19 cellular contexts compared by ENCODE assay signal in genomic region chr6:74259931-74260330, GRCh38.
A peak's percentile ranks its signal among the peaks of the same experiment; 100 is the strongest.
DNase-seq lines count a peak whose midpoint lies in the region; TF ChIP-seq lines count a peak whose summit lies in the region.
"Had no signal": no experiment of that assay in that cellular context is flagged by ENCODE, and none has a peak within 500 bp of the region (broad histone marks: within the 10 kb centered on the region; RNA-seq: fewer than 3 reads in every experiment).

No MANE protein-coding gene starts in this region.

- H3K27me3 Mint-ChIP-seq in HFFc6 (ENCODE audit: insufficient read depth): no peaks in the 10 kb centered on the region
- H3K27me3 Mint-ChIP-seq: CD4-positive, alpha-beta T cell; CD8-positive, alpha-beta memory T cell had no signal

- no peak overlapping the region for H3K27ac Mint-ChIP-seq in HFFc6
- H3K27ac Mint-ChIP-seq: CD14-positive monocyte; CD4-positive, alpha-beta T cell; CD8-positive, alpha-beta memory T cell; H9 had no signal

- peaks cover 6% of the 10 kb centered on the region; the same call in 1 of the 2 replicates for H3K4me1 Mint-ChIP-seq in HFFc6 (ENCODE audit: low read depth)
- H3K4me1 Mint-ChIP-seq: CD14-positive monocyte; CD8-positive, alpha-beta memory T cell; H9 had no signal

- H3K36me3 Mint-ChIP-seq in HFFc6 (ENCODE audit: low read depth): no peaks in the 10 kb centered on the region
- H3K36me3 Mint-ChIP-seq: CD14-positive monocyte; CD8-positive, alpha-beta memory T cell had no signal

- TF ChIP-seq CTCF in AG10803 (conservative IDR thresholded peaks at IDR 0.05; ENCODE audit: low read length) (no peak), choroid plexus epithelial cell (conservative IDR thresholded peaks at IDR 0.05; ENCODE audit: low read depth, low read length) (no peak), fibroblast of the aortic adventitia (IDR thresholded peaks at IDR 0.05; ENCODE audit: insufficient read depth, low read length) (no peak), HFFc6 (IDR thresholded peaks at IDR 0.05) (no peak)

- no peaks in the 10 kb centered on the region for H3K9me3 Mint-ChIP-seq in HFFc6

- no peak overlapping the region for H3K4me3 ChIP-seq in AG10803 (ENCODE audit: low read length)
- no peak overlapping the region for H3K4me3 ChIP-seq in choroid plexus epithelial cell (ENCODE audit: low read depth, low read length)
- H3K4me3 ChIP-seq in fibroblast of the aortic adventitia (ENCODE audit: low read depth, low read length): no peak overlapping the region
- H3K4me3 ChIP-seq: BLaER1 treated with 17β-estradiol and CSF1 and Interleukin-3, amounts not matched to agents 10 nM and 100 nM had no signal

- peak; percentile 25 for DNase-seq in AG10803 (ENCODE audit: low read depth)
- peak; percentile 24 for DNase-seq in NCI-H226
- DNase-seq in choroid plexus epithelial cell (ENCODE audit: low read depth): peak; percentile 39
- DNase-seq in fibroblast of the aortic adventitia (ENCODE audit: low read depth): peak; percentile 53
- DNase-seq in HFFc6: no peak
- DNase-seq in stimulated activated CD4-positive, alpha-beta T cell treated with anti-CD3 and anti-CD28 coated beads, Interleukin-4, amount 100 ng/mL, for 1 hour: no peak
- DNase-seq in NCI-H146 (lab: John Stamatoyannopoulos, UW): no peak
- DNase-seq in OCI-M1 (lab: John Stamatoyannopoulos, UW): no peak
- DNase-seq: AML-193; BE2C; CD4-positive, alpha-beta T cell; CD8-positive, alpha-beta memory T cell; DMS 273 treated with DMSO at 0.1 percent for 48 hours; DMS53; DMS79 treated with DMSO at 0.1 percent for 48 hours; GF-D8; H9 had no signal

- H3K4me3 Mint-ChIP-seq in HFFc6: no peak overlapping the region
- H3K4me3 Mint-ChIP-seq: CD14-positive monocyte; CD4-positive, alpha-beta T cell; CD8-positive, alpha-beta memory T cell; H9 had no signal

Comparison
In these comparisons a context has a peak if more than half of its experiments do, and no peak if none do; other contexts are left out.
1. DNase-seq: peak in AG10803 (single experiment), NCI-H226 (single experiment), choroid plexus epithelial cell (single experiment) and fibroblast of the aortic adventitia (single experiment); none in HFFc6 (single experiment), stimulated activated CD4-positive, alpha-beta T cell treated with anti-CD3 and anti-CD28 coated beads, Interleukin-4, amount 100 ng/mL, for 1 hour (single experiment), NCI-H146 (single experiment) and OCI-M1 (single experiment).